Comparison of ENCODE assay signal across 16 cellular contexts in genomic region chr18:7657050-7657449, GRCh38.
"Had no signal": no experiment of that assay in that cellular context is flagged by ENCODE, and none has a peak within 500 bp of the region (broad histone marks: within the 10 kb centered on the region; RNA-seq: fewer than 3 reads in every experiment).

No MANE protein-coding gene starts in this region.

- H3K9me3 ChIP-seq: thoracic aorta had no signal

- H3K36me3 ChIP-seq: thoracic aorta had no signal

- ATAC-seq: activated CD8-positive, alpha-beta memory T cell treated with anti-CD3 and anti-CD28 coated beads, Interleukin-2, amount 10 ng/mL, durations not matched to agents 7 days and 5 days; activated CD8-positive, alpha-beta T cell treated with anti-CD3 and anti-CD28 coated beads, Interleukin-2, amount 10 ng/mL, durations not matched to agents 7 days and 5 days; activated naive CD8-positive, alpha-beta T cell treated with anti-CD3 and anti-CD28 coated beads, Interleukin-2, amount 50 U/mL, for 24 hours; naive thymus-derived CD4-positive, alpha-beta T cell; sciatic nerve; stimulated activated effector memory CD8-positive, alpha-beta T cell treated with anti-CD3 and anti-CD28 coated beads, Interleukin-12 subunit alpha, Interleukin-12 subunit beta, amount 100 ng/mL, for 72 hours had no signal

- H3K27ac ChIP-seq: skin epidermis, thoracic aorta had no signal

- DNase-seq: activated CD4-positive, alpha-beta T cell treated with anti-CD3 and anti-CD28 coated beads, Interleukin-2, amount 10 ng/mL, durations not matched to agents 24 days and 14 days; activated CD4-positive, CD25-positive, alpha-beta regulatory T cell treated with anti-CD3 and anti-CD28 coated beads, Interleukin-2, amount 50 U/mL, for 72 hours; activated CD8-positive, alpha-beta memory T cell treated with anti-CD3 and anti-CD28 coated beads, Interleukin-2, amount 10 ng/mL, durations not matched to agents 7 days and 5 days; activated CD8-positive, alpha-beta T cell treated with anti-CD3 and anti-CD28 coated beads, Interleukin-2, amount 10 ng/mL, durations not matched to agents 7 days and 5 days; activated naive CD8-positive, alpha-beta T cell treated with anti-CD3 and anti-CD28 coated beads, Interleukin-2, amount 50 U/mL, for 24 hours; activated T-cell treated with anti-CD3 and anti-CD28 coated beads, Interleukin-2, amount 50 U/mL, for 48 hours; amygdala; midbrain; naive thymus-derived CD4-positive, alpha-beta T cell; stimulated activated CD4-positive, alpha-beta T cell treated with anti-CD3 and anti-CD28 coated beads, Interleukin-12 subunit alpha, Interleukin-12 subunit beta, amount 100 ng/mL, for 4 hours; stimulated activated CD4-positive, alpha-beta T cell treated with anti-CD3 and anti-CD28 coated beads, Interleukin-4, amount 100 ng/mL, for 24 hours; T-helper 2 cell had no signal

- H3K4me3 ChIP-seq: skin epidermis, thoracic aorta had no signal
